Comparison of ENCODE assay signal across 12 cellular contexts in genomic region chr9:20320921-20321320, GRCh38.
DNase-seq lines count a peak whose midpoint lies in the region; ATAC-seq and TF ChIP-seq lines count a peak whose summit lies in the region.
"Had no signal": no experiment of that assay in that cellular context is flagged by ENCODE, and none has a peak within 500 bp of the region (broad histone marks: within the 10 kb centered on the region; RNA-seq: fewer than 3 reads in every experiment).

No MANE protein-coding gene starts in this region.

- H3K27me3 Mint-ChIP-seq in T-helper 2 cell treated with Interferon-gamma antibody and Interleukin-4, amounts not matched to agents 5 μg/mL and 100 μg/mL, for 36 hours (ENCODE audit: low read depth): peaks cover 1% of the 10 kb centered on the region

- no peak for DNase-seq in T-helper 2 cell treated with Interferon-gamma antibody and Interleukin-4, amounts not matched to agents 5 μg/mL and 100 μg/mL, for 36 hours (ENCODE audit: low spot score)
- DNase-seq in T-helper 2 cell (no peak), SK-MEL-5 (ENCODE audit: low read depth, low spot score) (peak; percentile 8), epithelial cell of esophagus (ENCODE audit: low read depth) (peak; percentile 86), SKM-1 (lab: John Stamatoyannopoulos, UW; ENCODE audit: unreplicated experiment) (no peak), DMS79 (lab: John Stamatoyannopoulos, UW) (no peak)
- DNase-seq: T1000, tibial artery had no signal

- peaks cover 4% of the 10 kb centered on the region for H3K9me3 Mint-ChIP-seq in T-helper 2 cell treated with Interferon-gamma antibody and Interleukin-4, amounts not matched to agents 5 μg/mL and 100 μg/mL, for 36 hours

- no peak overlapping the region for H3K4me3 Mint-ChIP-seq in T-helper 2 cell treated with Interferon-gamma antibody and Interleukin-4, amounts not matched to agents 5 μg/mL and 100 μg/mL, for 36 hours

- H3K36me3 Mint-ChIP-seq in T-helper 2 cell treated with Interferon-gamma antibody and Interleukin-4, amounts not matched to agents 5 μg/mL and 100 μg/mL, for 36 hours (ENCODE audit: low read depth): peaks cover 3% of the 10 kb centered on the region

- peak overlapping the region in 12 of 21 experiments; percentile 4 to 78 (median 61) for H3K27ac ChIP-seq in skin epidermis
- H3K27ac ChIP-seq: HL-60, KMS-11, tibial artery had no signal

- TF ChIP-seq CTCF in epithelial cell of esophagus (IDR thresholded peaks at IDR 0.05; ENCODE audit: insufficient read depth, low read depth, low read length, missing control alignments): no peak

- in situ Hi-C loops in SK-MEL-5 (cut with HindIII; ENCODE audit: low pct_unique_long_range_greater_than_20kb, low sequenced_read_pairs): no loop called here

- peaks cover 43% of the 10 kb centered on the region for H3K4me1 Mint-ChIP-seq in T-helper 2 cell treated with Interferon-gamma antibody and Interleukin-4, amounts not matched to agents 5 μg/mL and 100 μg/mL, for 36 hours (ENCODE audit: low read depth)

- H3K4me3 ChIP-seq in epithelial cell of esophagus (ENCODE audit: low read length) (no peak overlapping the region), skin epidermis (no peak overlapping the region)
- H3K4me3 ChIP-seq: tibial artery had no signal

- H3K27ac Mint-ChIP-seq in T-helper 2 cell treated with Interferon-gamma antibody and Interleukin-4, amounts not matched to agents 5 μg/mL and 100 μg/mL, for 36 hours: peak overlapping the region; percentile 70

- ATAC-seq in HG03354 (IDR thresholded peaks at IDR 0.05; ENCODE audit: poor library complexity, severe bottlenecking, unreplicated experiment): no peak

Comparison
In these comparisons a context has a peak if more than half of its experiments do, and no peak if none do; other contexts are left out.
1. DNase-seq: peak in SK-MEL-5 (single experiment) and epithelial cell of esophagus (single experiment); none in T-helper 2 cell treated with Interferon-gamma antibody and Interleukin-4, amounts not matched to agents 5 μg/mL and 100 μg/mL, for 36 hours (single experiment), T-helper 2 cell (0 of 5), SKM-1 (single experiment) and DMS79 (single experiment).